ENCODE assay signal across 11 cellular contexts in genomic region chr2:227462463-227462951, GRCh38. TPM values are rescaled to one million over a fixed set of nuclear protein-coding genes. Genes with fewer than 3 reads are reported as not detected.
DNase-seq lines count a peak whose midpoint lies in the region; ATAC-seq and TF ChIP-seq lines count a peak whose summit lies in the region.
"Had no signal": no experiment of that assay in that cellular context is flagged by ENCODE, and none has a peak within 500 bp of the region (broad histone marks: within the 10 kb centered on the region; RNA-seq: fewer than 3 reads in every experiment).

No MANE protein-coding gene starts in this region.

- H3K36me3 ChIP-seq in PC-3 (ENCODE audit: low read depth, low read length) (no peaks in the 10 kb centered on the region), stomach (no peaks in the 10 kb centered on the region)
- H3K36me3 ChIP-seq: adrenal gland, right atrium auricular region, upper lobe of left lung had no signal

- peak overlapping the region; percentile 93 for H3K27ac Mint-ChIP-seq in stimulated activated naive B cell treated with anti-CD40 and anti-IgM and Interleukin-4, amounts not matched to agents 10 μg/mL and 1 μg/mL and 100 μg/mL, for 72 hours

- H3K4me3 ChIP-seq in PC-3 (ENCODE audit: low read length) (no peak overlapping the region), stomach (no peak overlapping the region)
- H3K4me3 ChIP-seq: adrenal gland, right atrium auricular region, upper lobe of left lung had no signal

- H3K9me2 ChIP-seq in PC-3 (replicated peaks; ENCODE audit: low read length), result no peaks in the 10 kb centered on the region

- DNase-seq in activated T-cell treated with anti-CD3 and anti-CD28 coated beads for 48 hours (ENCODE audit: low read depth) (peak; percentile 21), activated T-cell treated with anti-CD3 and anti-CD28 coated beads for 4 hours (no peak), PC-3 (peak; percentile 19), stomach (no peak), omental fat pad (ENCODE audit: low spot score) (no peak), DMS 273 (lab: John Stamatoyannopoulos, UW; ENCODE audit: unreplicated experiment) (no peak)
- DNase-seq in stimulated activated naive B cell treated with anti-CD40 and anti-IgM and Interleukin-4, amounts not matched to agents 10 μg/mL and 1 μg/mL and 100 μg/mL, for 72 hours, result peak; percentile 59
- DNase-seq: upper lobe of left lung had no signal

- POLR2A ChIA-PET in PC-3 (lab: Charles Lee; ENCODE audit: unreplicated experiment), result no interaction called here

- ATAC-seq in HG02678 (IDR thresholded peaks at IDR 0.05; ENCODE audit: unreplicated experiment) (peak; percentile 61), PC-3 (no peak), omental fat pad (ENCODE audit: low FRiP score) (no peak)
- peak; percentile 60 to 71 for ATAC-seq in stimulated activated naive B cell treated with anti-CD40 and anti-IgM and Interleukin-4, amounts not matched to agents 10 μg/mL and 1 μg/mL and 100 μg/mL, for 72 hours (replicated peaks)

- intact Hi-C loops in PC-3 (cut with micrococcal nuclease) (no loop called here), stomach (cut with DNase I; ENCODE audit: low total_unique reads) (no loop called here)

- H3K9me3 ChIP-seq in PC-3 (ENCODE audit: low read length), result no peaks in the 10 kb centered on the region
- H3K9me3 ChIP-seq in stomach, result no peaks in the 10 kb centered on the region
- H3K9me3 ChIP-seq: adrenal gland, right atrium auricular region, upper lobe of left lung had no signal

- H3K36me3 Mint-ChIP-seq in stimulated activated naive B cell treated with anti-CD40 and anti-IgM and Interleukin-4, amounts not matched to agents 10 μg/mL and 1 μg/mL and 100 μg/mL, for 72 hours, result no peaks in the 10 kb centered on the region

- H3K4me2 ChIP-seq in PC-3 (ENCODE audit: low read length), result no peak overlapping the region

- CTCF ChIA-PET in PC-3 (lab: Charles Lee), result no interaction called here

- H3K4me1 Mint-ChIP-seq in stimulated activated naive B cell treated with anti-CD40 and anti-IgM and Interleukin-4, amounts not matched to agents 10 μg/mL and 1 μg/mL and 100 μg/mL, for 72 hours, result peaks cover 64 to 73% of the 10 kb centered on the region in 2 donors

- H3F3A ChIP-seq in PC-3 (ENCODE audit: low read length, unreplicated experiment), result no peaks in the 10 kb centered on the region

- peaks cover 46% of the 10 kb centered on the region for H3K4me1 ChIP-seq in PC-3 (ENCODE audit: insufficient read depth, low read length)
- peaks cover 12 to 50% (median 25%) of the 10 kb centered on the region in 4 donors for H3K4me1 ChIP-seq in stomach

- no peaks in the 10 kb centered on the region for H3K79me2 ChIP-seq in PC-3 (ENCODE audit: low read length)

- H3K9ac ChIP-seq in PC-3 (ENCODE audit: low read length), result no peak overlapping the region

- TF ChIP-seq EP300 in stomach (IDR thresholded peaks at IDR 0.05), result no peak

- H3K27ac ChIP-seq in PC-3 (ENCODE audit: low read length) (no peak overlapping the region), stomach (peak overlapping the region in 2 of 5 donors; percentile 59 to 63)
- H3K27ac ChIP-seq: right atrium auricular region, upper lobe of left lung had no signal

- WGBS in stomach, 5 donors, result 34 to 60% (median 47%) methylated on average over 6 of the region's 6 CpGs

- H3K9me3 Mint-ChIP-seq in stimulated activated naive B cell treated with anti-CD40 and anti-IgM and Interleukin-4, amounts not matched to agents 10 μg/mL and 1 μg/mL and 100 μg/mL, for 72 hours, result no peaks in the 10 kb centered on the region

- peak overlapping the region; percentile 21 to 39 for H3K4me3 Mint-ChIP-seq in stimulated activated naive B cell treated with anti-CD40 and anti-IgM and Interleukin-4, amounts not matched to agents 10 μg/mL and 1 μg/mL and 100 μg/mL, for 72 hours

- no peak for TF ChIP-seq POLR2A in stomach (IDR thresholded peaks at IDR 0.05)

- H3K27me3 ChIP-seq in PC-3 (ENCODE audit: low read length), result no peaks in the 10 kb centered on the region
- H3K27me3 ChIP-seq in stomach, result no peaks in the 10 kb centered on the region
- H3K27me3 ChIP-seq: adrenal gland, right atrium auricular region, upper lobe of left lung had no signal

- H2AFZ ChIP-seq in PC-3 (ENCODE audit: low read length), result no peak overlapping the region

- H4K20me1 ChIP-seq in PC-3 (ENCODE audit: low read length), result no peaks in the 10 kb centered on the region

- no peak for TF ChIP-seq CTCF in PC-3 (conservative IDR thresholded peaks at IDR 0.05; ENCODE audit: low read depth, low read length)
- no peak for TF ChIP-seq CTCF in stomach (IDR thresholded peaks at IDR 0.05)
- no peak for TF ChIP-seq CTCF in omental fat pad (IDR thresholded peaks at IDR 0.05)

- no peaks in the 10 kb centered on the region for H3K27me3 Mint-ChIP-seq in stimulated activated naive B cell treated with anti-CD40 and anti-IgM and Interleukin-4, amounts not matched to agents 10 μg/mL and 1 μg/mL and 100 μg/mL, for 72 hours

- BruUV-seq in PC-3 (replicated peaks; lab: Mats Ljungman, UMichigan), result no TSS peak

RNA-seq across cellular contexts. Expression of gene AGFG1, which starts 9.4 kb away (rescaled TPM):
- total RNA-seq in PC-3 (2014; rRNA removed) (44.0 and 56.3 TPM in 2 replicates), stomach (100 to 1,000 TPM in 1 of 5 donors, 10 to 100 TPM in 4; 16.1 to 119 (median 38.1) TPM), omental fat pad (100 to 1,000 TPM in 3 of 4 donors, 10 to 100 TPM in 1; 85.7 to 265 (median 186) TPM)
- 10 to 100 TPM; 17.8 to 37.0 (median 34.5) TPM for polyA plus RNA-seq in stomach

Comparison
In these comparisons a context has a peak if more than half of its experiments do, and no peak if none do; other contexts are left out.
1. DNase-seq: peak in activated T-cell treated with anti-CD3 and anti-CD28 coated beads for 48 hours (single experiment), PC-3 (single experiment) and stimulated activated naive B cell treated with anti-CD40 and anti-IgM and Interleukin-4, amounts not matched to agents 10 μg/mL and 1 μg/mL and 100 μg/mL, for 72 hours (single experiment); none in activated T-cell treated with anti-CD3 and anti-CD28 coated beads for 4 hours (single experiment), stomach (single experiment), omental fat pad (single experiment) and DMS 273 (single experiment).
2. ATAC-seq: peak in HG02678 (single experiment) and stimulated activated naive B cell treated with anti-CD40 and anti-IgM and Interleukin-4, amounts not matched to agents 10 μg/mL and 1 μg/mL and 100 μg/mL, for 72 hours (2 of 2); none in PC-3 (single experiment) and omental fat pad (single experiment).